ENCODE assay signal across 1 cellular context in genomic region chr19:17023805-17024204, GRCh38.
TF ChIP-seq lines count a peak whose summit lies in the region.

No MANE protein-coding gene starts in this region.

TF ChIP-seq in K562, 482 proteins besides CTCF, POLR2A, EP300 and RAD21:
- TF ChIP-seq GTF2F1 (IDR thresholded peaks at IDR 0.05; ENCODE audit: low read depth, low read length) (no peak), MEF2D (tag; conservative IDR thresholded peaks at IDR 0.05; ENCODE audit: low read depth) (no peak), ZNF583 (CRISPR knock-in tag; IDR thresholded peaks at IDR 0.05) (peak; percentile 97)
